Comparison of ENCODE assay signal across 13 cellular contexts in the genomic region with DNA sequence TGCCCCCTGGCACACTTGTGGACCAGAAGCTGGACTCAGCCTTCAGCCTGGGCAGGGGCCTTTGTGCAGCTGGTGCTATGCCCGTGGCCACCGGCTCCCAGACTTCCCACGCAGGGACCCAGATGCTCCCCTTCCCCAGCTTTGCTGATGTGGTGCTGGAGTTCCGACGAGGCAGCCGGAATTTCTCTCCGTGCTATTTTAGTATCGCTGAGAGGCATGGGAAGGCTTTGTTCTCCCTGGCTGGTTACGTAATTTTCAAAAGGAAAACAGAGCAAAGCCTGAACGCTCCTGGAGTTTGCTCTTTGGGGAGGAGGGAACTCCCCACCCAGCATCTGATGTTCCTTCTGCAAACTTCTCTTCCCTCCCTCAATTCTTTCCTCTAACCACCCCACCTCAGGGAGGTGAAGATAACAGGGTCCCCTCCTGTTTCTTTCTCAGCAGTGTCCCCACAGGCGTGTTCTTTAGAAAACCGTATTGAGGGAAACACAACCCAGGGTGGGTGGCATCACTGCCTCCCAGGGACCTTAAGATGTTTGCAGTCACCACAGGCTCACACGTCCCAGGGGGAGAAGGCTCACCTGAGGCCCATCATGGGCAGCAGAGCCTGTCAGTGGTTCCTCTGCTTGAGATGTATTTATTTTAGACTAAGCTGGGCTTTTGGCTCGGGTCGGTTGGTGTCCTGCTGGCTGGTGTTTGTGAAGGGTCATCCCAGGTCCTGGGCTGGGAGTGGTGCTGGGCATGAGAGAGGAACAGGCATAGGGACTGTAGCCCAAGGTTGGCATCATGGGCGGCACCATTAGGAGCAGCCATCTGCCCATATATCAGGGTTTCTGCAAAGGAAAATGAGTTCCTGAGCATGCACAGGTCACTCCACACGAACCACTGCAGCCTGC.
DNase-seq lines count a peak whose midpoint lies in the region; ATAC-seq and TF ChIP-seq lines count a peak whose summit lies in the region.
"Had no signal": no experiment of that assay in that cellular context is flagged by ENCODE, and none has a peak within 500 bp of the region (broad histone marks: within the 10 kb centered on the region; RNA-seq: fewer than 3 reads in every experiment).

No MANE protein-coding gene starts in this region.

- TF ChIP-seq CTCF in left ventricle myocardium inferior (IDR thresholded peaks at IDR 0.05; ENCODE audit: borderline replicate concordance) (no peak), testis (IDR thresholded peaks at IDR 0.05) (no peak)

- no CpG with 5 or more reads among the region's 17 CpGs for WGBS in neuronal stem cell (ENCODE audit: extremely low coverage in 2 of 2, insufficient read length in 2 of 2, insufficient replicate concordance in 1 of 2), 2 donors
- 50% methylated on average over 15 to 17 of the region's 17 CpGs for WGBS in testis, 2 donors

- H2AK5ac ChIP-seq in neuronal stem cell (ENCODE audit: low read depth, low read length), result peak overlapping the region; percentile 36

- H3K4me1 ChIP-seq in left ventricle myocardium inferior (peaks cover 92% of the 10 kb centered on the region), neuronal stem cell (ENCODE audit: control insufficient read depth in 2 of 2, insufficient read depth in 1 of 2, low read depth in 1 of 2, low read length in 2 of 2) (peaks cover 0 to 13% of the 10 kb centered on the region in 2 donors), testis (peaks cover 29% of the 10 kb centered on the region)

- TF ChIP-seq POLR2A in testis (IDR thresholded peaks at IDR 0.05), result no peak

- no peak overlapping the region for H3K9ac ChIP-seq in neuronal stem cell (ENCODE audit: low read depth, low read length, poor library complexity)

- H4K91ac ChIP-seq in neuronal stem cell (ENCODE audit: low read depth, low read length, poor library complexity), result no peak overlapping the region

- H3K4ac ChIP-seq in neuronal stem cell (ENCODE audit: low read length), result no peak overlapping the region

- H3K23ac ChIP-seq in neuronal stem cell (ENCODE audit: low read depth, low read length, poor library complexity), result no peak overlapping the region

- no peak overlapping the region for H2AFZ ChIP-seq in neuronal stem cell (ENCODE audit: low read length)

- peak overlapping the region; percentile 25 for H2BK12ac ChIP-seq in neuronal stem cell (ENCODE audit: low read length)

- H3K18ac ChIP-seq in neuronal stem cell (ENCODE audit: low read length), result peak overlapping the region; percentile 68

- ATAC-seq in GM19395 (IDR thresholded peaks at IDR 0.05; ENCODE audit: unreplicated experiment) (no peak), GM18519 (IDR thresholded peaks at IDR 0.05; ENCODE audit: low FRiP score, unreplicated experiment) (no peak), GM18858 (IDR thresholded peaks at IDR 0.05; ENCODE audit: unreplicated experiment) (no peak)
- ATAC-seq: naive thymus-derived CD4-positive, alpha-beta T cell had no signal

- no peaks in the 10 kb centered on the region for H3K79me1 ChIP-seq in neuronal stem cell (ENCODE audit: low read depth, low read length)

- H3K14ac ChIP-seq in neuronal stem cell (ENCODE audit: low read length), result no peak overlapping the region

- H3K27me3 ChIP-seq in left ventricle myocardium inferior (ENCODE audit: low read depth) (no peaks in the 10 kb centered on the region), neuronal stem cell (ENCODE audit: control insufficient read depth in 3 of 3, insufficient read depth in 3 of 3, low read depth in 1 of 3, low read length in 3 of 3) (no peaks in the 10 kb centered on the region), testis (no peaks in the 10 kb centered on the region)

- H2BK5ac ChIP-seq in neuronal stem cell (ENCODE audit: low read length), result no peak overlapping the region

- no peaks in the 10 kb centered on the region for H3K9me3 ChIP-seq in left ventricle myocardium inferior (replicated peaks)
- no peaks in the 10 kb centered on the region for H3K9me3 ChIP-seq in neuronal stem cell (replicated peaks in 1 of 2; ENCODE audit: control insufficient read depth in 2 of 2, insufficient read depth in 1 of 2, low read depth in 1 of 2, low read length in 2 of 2)
- no peaks in the 10 kb centered on the region for H3K9me3 ChIP-seq in testis

- intact Hi-C loops in left ventricle myocardium inferior (cut with micrococcal nuclease), result no loop called here
- intact Hi-C loops in testis (cut with DNase I; ENCODE audit: low total_unique reads), result no loop called here

- H3K36me3 ChIP-seq in left ventricle myocardium inferior (no peaks in the 10 kb centered on the region), neuronal stem cell (replicated peaks in 1 of 2; ENCODE audit: control insufficient read depth in 2 of 2, insufficient read depth in 2 of 2, low read length in 2 of 2) (no peaks in the 10 kb centered on the region), testis (ENCODE audit: low read depth, missing control alignments) (no peaks in the 10 kb centered on the region)

- H3K4me3 ChIP-seq in left ventricle myocardium inferior (peak overlapping the region; percentile 47), neuronal stem cell (ENCODE audit: low read length in 2 of 2) (no peak overlapping the region), testis (no peak overlapping the region)

- H3K4me2 ChIP-seq in neuronal stem cell (ENCODE audit: insufficient read depth, low read length, poor library complexity, severe bottlenecking), result no peak overlapping the region

- peak overlapping the region; percentile 95 for H3K27ac ChIP-seq in caudate nucleus (ENCODE audit: low read depth, low read length)
- peak overlapping the region; percentile 96 for H3K27ac ChIP-seq in left ventricle myocardium inferior (replicated peaks)
- no peak overlapping the region for H3K27ac ChIP-seq in neuronal stem cell (replicated peaks; ENCODE audit: low read length)
- peak overlapping the region; percentile 63 to 84 for H3K27ac ChIP-seq in testis

- no peak overlapping the region for H4K8ac ChIP-seq in neuronal stem cell (ENCODE audit: low read depth, low read length)

- H2BK120ac ChIP-seq in neuronal stem cell (ENCODE audit: low read depth, low read length), result no peak overlapping the region

- DNase-seq in caudate nucleus (lab: John Stamatoyannopoulos, UW), result peak in 43 of 61 donors; percentile 9 to 99 (median 54)
- peak; percentile 49 for DNase-seq in left ventricle myocardium inferior
- DNase-seq in neuronal stem cell (ENCODE audit: low spot score), result no peak
- DNase-seq in testis, result peak; percentile 58
- DNase-seq in HPDE6-E6E7 (ENCODE audit: extremely low spot score), result no peak
- DNase-seq: activated CD4-positive, alpha-beta T cell treated with anti-CD3 and anti-CD28 coated beads, Interleukin-2, amount 10 ng/mL, durations not matched to agents 24 days and 14 days; activated T-cell treated with anti-CD3 and anti-CD28 coated beads, Interleukin-2, amount 50 U/mL, for 48 hours; naive thymus-derived CD4-positive, alpha-beta T cell; NCI-H1105; NCI-H446 had no signal

- no peak overlapping the region for H2BK15ac ChIP-seq in neuronal stem cell (ENCODE audit: low read length)

Comparison
In these comparisons a context has a peak if more than half of its experiments do, and no peak if none do; other contexts are left out.
1. DNase-seq: peak in caudate nucleus (43 of 61), left ventricle myocardium inferior (single experiment) and testis (single experiment); none in neuronal stem cell (single experiment) and HPDE6-E6E7 (single experiment).